Comparison of ENCODE assay signal across 21 cellular contexts in genomic region chr9:72600671-72601070, GRCh38.
"Had no signal": no experiment of that assay in that cellular context is flagged by ENCODE, and none has a peak within 500 bp of the region (broad histone marks: within the 10 kb centered on the region; RNA-seq: fewer than 3 reads in every experiment).

No MANE protein-coding gene starts in this region.

- H3K4me3 Mint-ChIP-seq: activated CD4-positive, alpha-beta memory T cell treated with anti-CD3 and anti-CD28 coated beads, Interleukin-2, amount 10 ng/mL, durations not matched to agents 7 days and 5 days; activated CD4-positive, alpha-beta T cell treated with anti-CD3 and anti-CD28 coated beads, Interleukin-2, amount 10 ng/mL, durations not matched to agents 24 days and 14 days; activated CD8-positive, alpha-beta memory T cell treated with anti-CD3 and anti-CD28 coated beads, Interleukin-2, amount 10 ng/mL, durations not matched to agents 7 days and 5 days; activated naive CD4-positive, alpha-beta T cell treated with anti-CD3 and anti-CD28 coated beads, Interleukin-2, amount 50 U/mL, for 24 hours; effector memory CD8-positive, alpha-beta T cell; memory B cell; nephron progenitor cell; stimulated activated naive B cell treated with anti-CD40 and anti-IgM and Interleukin-4, amounts not matched to agents 10 μg/mL and 1 μg/mL and 100 μg/mL, for 72 hours; T-helper 17 cell had no signal

- H3K4me1 ChIP-seq: body of pancreas, colonic mucosa had no signal

- DNase-seq: activated CD4-positive, alpha-beta memory T cell treated with anti-CD3 and anti-CD28 coated beads, Interleukin-2, amount 10 ng/mL, durations not matched to agents 7 days and 5 days; activated CD4-positive, alpha-beta T cell treated with anti-CD3 and anti-CD28 coated beads, Interleukin-2, amount 10 ng/mL, durations not matched to agents 24 days and 14 days; activated CD8-positive, alpha-beta memory T cell treated with anti-CD3 and anti-CD28 coated beads, Interleukin-2, amount 10 ng/mL, durations not matched to agents 7 days and 5 days; activated gamma-delta T cell treated with Interleukin-2 at 50 U/mL for 16 hours; anterior cingulate cortex; body of pancreas; central memory CD4-positive, alpha-beta T cell; colonic mucosa; dorsolateral prefrontal cortex; effector memory CD8-positive, alpha-beta T cell; heart right ventricle; left colon; nephron progenitor cell; posterior cingulate gyrus; right lobe of liver; stimulated activated CD4-positive, alpha-beta T cell treated with anti-CD3 and anti-CD28 coated beads, Interleukin-2, amount 100 ng/mL, for 48 hours; stimulated activated CD8-positive, alpha-beta memory T cell treated with anti-CD3 and anti-CD28 coated beads, Interleukin-4, amount 100 ng/mL, for 48 hours; stimulated activated naive B cell treated with anti-CD40 and anti-IgM and Interleukin-4, amounts not matched to agents 10 μg/mL and 1 μg/mL and 100 μg/mL, for 72 hours; T-helper 17 cell had no signal

- H3K9me3 ChIP-seq: body of pancreas, colonic mucosa, heart right ventricle, right lobe of liver had no signal

- H3K27ac Mint-ChIP-seq: activated CD4-positive, alpha-beta memory T cell treated with anti-CD3 and anti-CD28 coated beads, Interleukin-2, amount 10 ng/mL, durations not matched to agents 7 days and 5 days; activated CD4-positive, alpha-beta T cell treated with anti-CD3 and anti-CD28 coated beads, Interleukin-2, amount 10 ng/mL, durations not matched to agents 24 days and 14 days; activated CD8-positive, alpha-beta memory T cell treated with anti-CD3 and anti-CD28 coated beads, Interleukin-2, amount 10 ng/mL, durations not matched to agents 7 days and 5 days; activated naive CD4-positive, alpha-beta T cell treated with anti-CD3 and anti-CD28 coated beads, Interleukin-2, amount 50 U/mL, for 24 hours; effector memory CD8-positive, alpha-beta T cell; memory B cell; stimulated activated naive B cell treated with anti-CD40 and anti-IgM and Interleukin-4, amounts not matched to agents 10 μg/mL and 1 μg/mL and 100 μg/mL, for 72 hours had no signal

- H3K9me3 Mint-ChIP-seq: activated CD4-positive, alpha-beta memory T cell treated with anti-CD3 and anti-CD28 coated beads, Interleukin-2, amount 10 ng/mL, durations not matched to agents 7 days and 5 days; activated CD4-positive, alpha-beta T cell treated with anti-CD3 and anti-CD28 coated beads, Interleukin-2, amount 10 ng/mL, durations not matched to agents 24 days and 14 days; activated naive CD4-positive, alpha-beta T cell treated with anti-CD3 and anti-CD28 coated beads, Interleukin-2, amount 50 U/mL, for 24 hours; effector memory CD8-positive, alpha-beta T cell; memory B cell; nephron progenitor cell; stimulated activated naive B cell treated with anti-CD40 and anti-IgM and Interleukin-4, amounts not matched to agents 10 μg/mL and 1 μg/mL and 100 μg/mL, for 72 hours had no signal

- H3K36me3 ChIP-seq: colonic mucosa, heart right ventricle, right lobe of liver had no signal

- H3K27me3 Mint-ChIP-seq: activated naive CD4-positive, alpha-beta T cell treated with anti-CD3 and anti-CD28 coated beads, Interleukin-2, amount 50 U/mL, for 24 hours; effector memory CD8-positive, alpha-beta T cell; stimulated activated naive B cell treated with anti-CD40 and anti-IgM and Interleukin-4, amounts not matched to agents 10 μg/mL and 1 μg/mL and 100 μg/mL, for 72 hours; T-helper 17 cell had no signal

- H3K4me3 ChIP-seq: body of pancreas, colonic mucosa, dorsolateral prefrontal cortex, heart right ventricle, right lobe of liver had no signal

- H3K4me1 Mint-ChIP-seq: activated naive CD4-positive, alpha-beta T cell treated with anti-CD3 and anti-CD28 coated beads, Interleukin-2, amount 50 U/mL, for 24 hours; memory B cell had no signal

- ATAC-seq: activated CD8-positive, alpha-beta memory T cell treated with anti-CD3 and anti-CD28 coated beads, Interleukin-2, amount 10 ng/mL, durations not matched to agents 7 days and 5 days; body of pancreas; effector memory CD8-positive, alpha-beta T cell; heart right ventricle; left colon; right lobe of liver; stimulated activated naive B cell treated with anti-CD40 and anti-IgM and Interleukin-4, amounts not matched to agents 10 μg/mL and 1 μg/mL and 100 μg/mL, for 72 hours; T-helper 17 cell had no signal

- H3K27ac ChIP-seq: body of pancreas, colonic mucosa, dorsolateral prefrontal cortex, heart right ventricle, right lobe of liver had no signal

- H3K36me3 Mint-ChIP-seq: activated CD8-positive, alpha-beta memory T cell treated with anti-CD3 and anti-CD28 coated beads, Interleukin-2, amount 10 ng/mL, durations not matched to agents 7 days and 5 days; activated naive CD4-positive, alpha-beta T cell treated with anti-CD3 and anti-CD28 coated beads, Interleukin-2, amount 50 U/mL, for 24 hours; memory B cell; stimulated activated naive B cell treated with anti-CD40 and anti-IgM and Interleukin-4, amounts not matched to agents 10 μg/mL and 1 μg/mL and 100 μg/mL, for 72 hours had no signal

- H3K27me3 ChIP-seq: body of pancreas, colonic mucosa, dorsolateral prefrontal cortex, heart right ventricle, right lobe of liver had no signal
